ENCODE assay signal across 15 cellular contexts in genomic region chr22:29443452-29443851, GRCh38. TPM values are rescaled to one million over a fixed set of nuclear protein-coding genes. Genes with fewer than 3 reads are reported as not detected.
DNase-seq lines count a peak whose midpoint lies in the region; ATAC-seq and TF ChIP-seq lines count a peak whose summit lies in the region.
"Had no signal": no experiment of that assay in that cellular context is flagged by ENCODE, and none has a peak within 500 bp of the region (broad histone marks: within the 10 kb centered on the region; RNA-seq: fewer than 3 reads in every experiment).

No MANE protein-coding gene starts in this region.

- no peak overlapping the region for H2BK120ac ChIP-seq in neuronal stem cell (ENCODE audit: low read depth, low read length)

- no peak overlapping the region for H3K23ac ChIP-seq in neuronal stem cell (ENCODE audit: low read depth, low read length, poor library complexity)

- no peaks in the 10 kb centered on the region for H3K9me3 ChIP-seq in Caco-2
- H3K9me3 ChIP-seq in SK-N-MC (ENCODE audit: low read depth, low read length), result no peaks in the 10 kb centered on the region
- no peaks in the 10 kb centered on the region for H3K9me3 ChIP-seq in neuronal stem cell (replicated peaks in 1 of 2; ENCODE audit: control insufficient read depth in 2 of 2, insufficient read depth in 1 of 2, low read depth in 1 of 2, low read length in 2 of 2)
- H3K9me3 ChIP-seq: BLaER1 treated with 17β-estradiol and CSF1 and Interleukin-3, amounts not matched to agents 10 nM and 100 nM had no signal

- H3K18ac ChIP-seq in neuronal stem cell (ENCODE audit: low read length), result no peak overlapping the region

- no peak for TF ChIP-seq CTCF in Caco-2 (IDR thresholded peaks at IDR 0.05; ENCODE audit: insufficient read depth in 1 of 2, low read depth in 1 of 2, low read length in 1 of 2, severe bottlenecking in 1 of 2, unreplicated experiment in 1 of 2)
- TF ChIP-seq CTCF in chondrocyte (IDR thresholded peaks at IDR 0.05), result no peak

- H3K36me3 ChIP-seq in Caco-2 (ENCODE audit: control insufficient read depth, insufficient read depth, low read length) (no peaks in the 10 kb centered on the region), SK-N-MC (ENCODE audit: insufficient read depth, low read length) (no peaks in the 10 kb centered on the region), neuronal stem cell (replicated peaks in 1 of 2; ENCODE audit: control insufficient read depth in 2 of 2, insufficient read depth in 2 of 2, low read length in 2 of 2) (no peaks in the 10 kb centered on the region)
- H3K36me3 ChIP-seq: BLaER1 treated with 17β-estradiol and CSF1 and Interleukin-3, amounts not matched to agents 10 nM and 100 nM had no signal

- no peak overlapping the region for H2BK12ac ChIP-seq in neuronal stem cell (ENCODE audit: low read length)

- no peak overlapping the region for H3K4me2 ChIP-seq in neuronal stem cell (ENCODE audit: insufficient read depth, low read length, poor library complexity, severe bottlenecking)
- H3K4me2 ChIP-seq: BLaER1 treated with 17β-estradiol and CSF1 and Interleukin-3, amounts not matched to agents 10 nM and 100 nM had no signal

- POLR2A ChIA-PET in Caco-2 (lab: Charles Lee), result no interaction called here

- H3K27me3 ChIP-seq in Caco-2 (replicated peaks; ENCODE audit: control insufficient read depth, insufficient read depth, low read length) (no peaks in the 10 kb centered on the region), neuronal stem cell (ENCODE audit: control insufficient read depth in 3 of 3, insufficient read depth in 3 of 3, low read depth in 1 of 3, low read length in 3 of 3) (no peaks in the 10 kb centered on the region)
- H3K27me3 ChIP-seq: BLaER1 treated with 17β-estradiol and CSF1 and Interleukin-3, amounts not matched to agents 10 nM and 100 nM had no signal

- no peaks in the 10 kb centered on the region for H3K79me1 ChIP-seq in neuronal stem cell (ENCODE audit: low read depth, low read length)

- no CpG with 5 or more reads among the region's 6 CpGs for WGBS in neuronal stem cell (ENCODE audit: extremely low coverage in 2 of 2, insufficient read length in 2 of 2, insufficient replicate concordance in 1 of 2), 2 donors

- H3K4me3 ChIP-seq in Caco-2 (ENCODE audit: low read depth, low read length) (no peak overlapping the region), SK-N-MC (peak overlapping the region; percentile 22; the same call in 1 of the 2 replicates), neuronal stem cell (ENCODE audit: low read length in 2 of 2) (no peak overlapping the region)
- H3K4me3 ChIP-seq: BLaER1 treated with 17β-estradiol and CSF1 and Interleukin-3, amounts not matched to agents 10 nM and 100 nM had no signal

- H3K14ac ChIP-seq in neuronal stem cell (ENCODE audit: low read length), result no peak overlapping the region

- BruUV-seq in Caco-2 (replicated peaks; lab: Mats Ljungman, UMichigan), result no TSS peak

- peaks cover 11% of the 10 kb centered on the region for H3K4me1 ChIP-seq in Caco-2
- H3K4me1 ChIP-seq in neuronal stem cell (ENCODE audit: control insufficient read depth in 2 of 2, insufficient read depth in 1 of 2, low read depth in 1 of 2, low read length in 2 of 2), result peaks cover 0 to 1% of the 10 kb centered on the region in 2 donors
- H3K4me1 ChIP-seq: BLaER1 treated with 17β-estradiol and CSF1 and Interleukin-3, amounts not matched to agents 10 nM and 100 nM had no signal

- H2AK5ac ChIP-seq in neuronal stem cell (ENCODE audit: low read depth, low read length), result no peak overlapping the region

- H3K4ac ChIP-seq in neuronal stem cell (ENCODE audit: low read length), result no peak overlapping the region

- H3K27me3 Mint-ChIP-seq in Caco-2 (ENCODE audit: insufficient read depth, unreplicated experiment) (no peaks in the 10 kb centered on the region), chondrocyte (ENCODE audit: low read depth) (no peaks in the 10 kb centered on the region)
- H3K27me3 Mint-ChIP-seq in activated CD8-positive, alpha-beta memory T cell treated with anti-CD3 and anti-CD28 coated beads, Interleukin-2, amount 10 ng/mL, durations not matched to agents 7 days and 5 days, result peaks cover 8% of the 10 kb centered on the region

- H4K8ac ChIP-seq in neuronal stem cell (ENCODE audit: low read depth, low read length), result no peak overlapping the region

- no peak for ATAC-seq in GM19351 (IDR thresholded peaks at IDR 0.05; ENCODE audit: unreplicated experiment)
- no peak for ATAC-seq in activated CD8-positive, alpha-beta memory T cell treated with anti-CD3 and anti-CD28 coated beads, Interleukin-2, amount 10 ng/mL, durations not matched to agents 7 days and 5 days

- H3K27ac ChIP-seq in SK-N-MC, result no peak overlapping the region
- H3K27ac ChIP-seq in neuronal stem cell (replicated peaks; ENCODE audit: low read length), result no peak overlapping the region
- H3K27ac ChIP-seq: BLaER1 treated with 17β-estradiol and CSF1 and Interleukin-3, amounts not matched to agents 10 nM and 100 nM had no signal

- H3K9me3 Mint-ChIP-seq in Caco-2 (ENCODE audit: unreplicated experiment), result no peaks in the 10 kb centered on the region
- no peaks in the 10 kb centered on the region for H3K9me3 Mint-ChIP-seq in chondrocyte (ENCODE audit: low read depth)
- H3K9me3 Mint-ChIP-seq in activated CD8-positive, alpha-beta memory T cell treated with anti-CD3 and anti-CD28 coated beads, Interleukin-2, amount 10 ng/mL, durations not matched to agents 7 days and 5 days (ENCODE audit: low read depth), result no peaks in the 10 kb centered on the region

- CTCF ChIA-PET in Caco-2 (lab: Charles Lee), result no interaction called here
- CTCF ChIA-PET in activated CD8-positive, alpha-beta memory T cell treated with anti-CD3 and anti-CD28 coated beads, Interleukin-2, amount 10 ng/mL, durations not matched to agents 7 days and 5 days (lab: Charles Lee), result no interaction called here

- H3K4me3 Mint-ChIP-seq in Caco-2 (ENCODE audit: unreplicated experiment), result no peak overlapping the region
- no peak overlapping the region for H3K4me3 Mint-ChIP-seq in chondrocyte (ENCODE audit: unreplicated experiment)
- H3K4me3 Mint-ChIP-seq in activated CD8-positive, alpha-beta memory T cell treated with anti-CD3 and anti-CD28 coated beads, Interleukin-2, amount 10 ng/mL, durations not matched to agents 7 days and 5 days, result no peak overlapping the region

- DNase-seq in Caco-2 (no peak), SK-N-MC (ENCODE audit: low read depth, low spot score) (no peak), chondrocyte (ENCODE audit: low spot score) (no peak), neuronal stem cell (ENCODE audit: low spot score) (no peak), NCI-H446 (lab: John Stamatoyannopoulos, UW) (no peak), mucosa of gallbladder (ENCODE audit: low spot score) (no peak)
- DNase-seq in activated CD8-positive, alpha-beta memory T cell treated with anti-CD3 and anti-CD28 coated beads, Interleukin-2, amount 10 ng/mL, durations not matched to agents 7 days and 5 days, result no peak
- DNase-seq: EL, IMR-90, NCI-H1436 treated with DMSO at 0.1 percent for 48 hours, NCI-H2081 treated with DMSO at 0.1 percent for 48 hours, SHP77 had no signal

- H3K27ac Mint-ChIP-seq in Caco-2 (ENCODE audit: unreplicated experiment) (peak overlapping the region; percentile 2), chondrocyte (ENCODE audit: unreplicated experiment) (peak overlapping the region; percentile 60)
- H3K27ac Mint-ChIP-seq in activated CD8-positive, alpha-beta memory T cell treated with anti-CD3 and anti-CD28 coated beads, Interleukin-2, amount 10 ng/mL, durations not matched to agents 7 days and 5 days, result no peak overlapping the region

- intact Hi-C loops in Caco-2 (cut with micrococcal nuclease; ENCODE audit: unreplicated experiment), result no loop called here

- no peak overlapping the region for H2BK5ac ChIP-seq in neuronal stem cell (ENCODE audit: low read length)

- peaks cover 16% of the 10 kb centered on the region for H3K4me1 Mint-ChIP-seq in Caco-2 (ENCODE audit: low read depth, unreplicated experiment)
- peaks cover 20% of the 10 kb centered on the region for H3K4me1 Mint-ChIP-seq in chondrocyte (ENCODE audit: low read depth)
- H3K4me1 Mint-ChIP-seq in activated CD8-positive, alpha-beta memory T cell treated with anti-CD3 and anti-CD28 coated beads, Interleukin-2, amount 10 ng/mL, durations not matched to agents 7 days and 5 days, result peaks cover 3% of the 10 kb centered on the region

- H3K9ac ChIP-seq in SK-N-MC (ENCODE audit: insufficient read length), result no peak overlapping the region
- H3K9ac ChIP-seq in neuronal stem cell (ENCODE audit: low read depth, low read length, poor library complexity), result no peak overlapping the region
- H3K9ac ChIP-seq: BLaER1 treated with 17β-estradiol and CSF1 and Interleukin-3, amounts not matched to agents 10 nM and 100 nM had no signal

- H2BK15ac ChIP-seq in neuronal stem cell (ENCODE audit: low read length), result no peak overlapping the region

- no peak overlapping the region for H4K91ac ChIP-seq in neuronal stem cell (ENCODE audit: low read depth, low read length, poor library complexity)

- H2AFZ ChIP-seq in neuronal stem cell (ENCODE audit: low read length), result peak overlapping the region; percentile 70

- H3K36me3 Mint-ChIP-seq in Caco-2 (ENCODE audit: insufficient read depth, unreplicated experiment) (no peaks in the 10 kb centered on the region), chondrocyte (ENCODE audit: low read depth) (no peaks in the 10 kb centered on the region)
- no peaks in the 10 kb centered on the region for H3K36me3 Mint-ChIP-seq in activated CD8-positive, alpha-beta memory T cell treated with anti-CD3 and anti-CD28 coated beads, Interleukin-2, amount 10 ng/mL, durations not matched to agents 7 days and 5 days

RNA-seq across cellular contexts. Expression of gene RFPL1, which starts 5.1 kb away (rescaled TPM):
- total RNA-seq in Caco-2 (2022) (not detected in 2 replicates), chondrocyte (not detected in 3 replicates), mucosa of gallbladder (not detected)
- not detected for polyA plus RNA-seq in neuronal stem cell (2013, experiment 1 of 2)
- not detected for polyA plus RNA-seq in neuronal stem cell (2013, experiment 2 of 2)
- not detected for total RNA-seq in activated CD8-positive, alpha-beta memory T cell treated with anti-CD3 and anti-CD28 coated beads, Interleukin-2, amount 10 ng/mL, durations not matched to agents 7 days and 5 days
- total RNA-seq: A172, IMR-90 had no signal
- polyA plus RNA-seq: IMR-90 had no signal

RNA-seq across cellular contexts. Expression of gene NEFH, which starts 36.6 kb away (rescaled TPM):
- total RNA-seq in Caco-2 (2022), result not detected in 2 replicates
- total RNA-seq in chondrocyte, result 2.8 to 3.5 TPM (median 2.9 TPM) in 3 replicates
- polyA plus RNA-seq in neuronal stem cell (2013, experiment 1 of 2), result 1.1 TPM
- 1.0 TPM for polyA plus RNA-seq in neuronal stem cell (2013, experiment 2 of 2)
- 0.86 TPM for total RNA-seq in mucosa of gallbladder
- 1 to 10 TPM; 6.0 to 9.0 TPM for total RNA-seq in activated CD8-positive, alpha-beta memory T cell treated with anti-CD3 and anti-CD28 coated beads, Interleukin-2, amount 10 ng/mL, durations not matched to agents 7 days and 5 days
- total RNA-seq: A172 had no signal

RNA-seq across cellular contexts. Expression of gene AP1B1, which starts 55.1 kb away (rescaled TPM):
- total RNA-seq in Caco-2 (2022) (101 and 102 TPM in 2 replicates), chondrocyte (42.0 to 55.6 TPM (median 45.7 TPM) in 3 replicates), mucosa of gallbladder (88.6 TPM)
- polyA plus RNA-seq in neuronal stem cell (2013, experiment 1 of 2), result 25.9 TPM
- 25.4 TPM for polyA plus RNA-seq in neuronal stem cell (2013, experiment 2 of 2)
- total RNA-seq in activated CD8-positive, alpha-beta memory T cell treated with anti-CD3 and anti-CD28 coated beads, Interleukin-2, amount 10 ng/mL, durations not matched to agents 7 days and 5 days, result 10 to 100 TPM; 82.9 to 90.8 TPM
